In the genomic region with DNA sequence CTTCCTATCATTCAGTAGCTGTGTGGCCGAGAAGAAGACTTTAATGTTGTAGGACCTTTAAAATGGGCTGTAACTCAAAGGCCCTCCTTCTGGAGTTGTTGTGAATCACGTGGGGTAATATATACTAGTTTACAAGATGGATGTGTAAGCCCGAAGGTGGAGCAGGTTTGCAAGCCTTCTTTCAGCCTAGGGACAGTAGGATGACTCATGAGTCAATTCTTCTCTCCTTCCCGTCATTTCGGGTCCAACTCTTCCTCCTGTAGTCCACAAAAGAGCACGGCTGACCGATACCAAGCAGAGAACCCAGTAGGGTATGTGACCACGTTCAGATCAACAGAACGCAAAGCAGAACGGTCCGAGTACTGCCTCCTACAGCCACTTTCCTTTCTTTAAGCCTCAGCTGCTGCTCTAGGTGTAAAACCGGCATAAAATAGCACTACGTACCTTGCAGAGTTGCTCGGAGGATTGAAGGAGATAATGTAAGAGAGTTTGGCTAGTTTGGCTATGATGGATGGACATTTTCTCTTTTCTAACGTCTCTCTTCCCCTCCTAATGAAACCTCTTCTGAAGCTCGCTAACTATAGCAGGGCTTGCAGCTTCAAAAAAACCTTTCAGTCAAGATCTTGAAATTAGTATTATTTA, we compare ENCODE assay signal across 8 cellular contexts. TPM values are rescaled to one million over a fixed set of nuclear protein-coding genes. Genes with fewer than 3 reads are reported as not detected.
A peak's percentile ranks its signal among the peaks of the same experiment; 100 is the strongest.
DNase-seq lines count a peak whose midpoint lies in the region; ATAC-seq, FAIRE-seq and TF ChIP-seq lines count a peak whose summit lies in the region.

No MANE protein-coding gene starts in this region.

- peak overlapping the region; percentile 74 for H3K27ac Mint-ChIP-seq in central memory CD8-positive, alpha-beta T cell (ENCODE audit: low read depth)
- peak overlapping the region; percentile 88 for H3K27ac Mint-ChIP-seq in stimulated activated naive CD8-positive, alpha-beta T cell treated with anti-CD3 and anti-CD28 coated beads, Interleukin-15, Interleukin-2, amounts not matched to agents 100 ng/mL and 50 ng/mL, for 24 hours

- in situ Hi-C loops in GM23248 (cut with MboI) (no loop called here), HepG2 (cut with HindIII; ENCODE audit: extremely low pct_ligation_motif_present, low pct_unique_long_range_greater_than_20kb) (loop anchor here (5.0 kb wide), 1 partner anchor 62 kb away; no protein-coding TSS in a partner anchor)

- H3K9ac ChIP-seq in GM23248 (peak overlapping the region; percentile 42), Loucy (ENCODE audit: low read depth, low read length, poor library complexity, severe bottlenecking) (peak overlapping the region; percentile 81), HepG2 (ENCODE audit: insufficient read depth, low read depth, low read length) (peak overlapping the region; percentile 54)

- H3K27me3 Mint-ChIP-seq in central memory CD8-positive, alpha-beta T cell = no peaks in the 10 kb centered on the region
- H3K27me3 Mint-ChIP-seq in stimulated activated naive CD8-positive, alpha-beta T cell treated with anti-CD3 and anti-CD28 coated beads, Interleukin-15, Interleukin-2, amounts not matched to agents 100 ng/mL and 50 ng/mL, for 24 hours = no peaks in the 10 kb centered on the region

- H3K4me1 ChIP-seq in GM23248 (ENCODE audit: insufficient read depth) (no peaks in the 10 kb centered on the region), Loucy (ENCODE audit: insufficient read depth, low read length, poor library complexity, severe bottlenecking) (peaks cover 33% of the 10 kb centered on the region), HepG2 (ENCODE audit: insufficient read depth, low read length) (peaks cover 34% of the 10 kb centered on the region)

- DNase-seq in GM23248 = peak; percentile 68
- DNase-seq in T-helper 22 cell (ENCODE audit: low read depth) = peak; percentile 42
- DNase-seq in central memory CD8-positive, alpha-beta T cell (ENCODE audit: low spot score in 2 of 2) = peak; percentile 20 to 31
- DNase-seq in HepG2 (ENCODE audit: low spot score) = peak; percentile 58

- BruUV-seq in HepG2 (replicated peaks; lab: Mats Ljungman, UMichigan) = no TSS peak

- H3K4me2 ChIP-seq in GM23248 (ENCODE audit: unreplicated experiment) = peak overlapping the region; percentile 91
- peak overlapping the region; percentile 95 for H3K4me2 ChIP-seq in Loucy (ENCODE audit: low read depth, low read length, poor library complexity, severe bottlenecking)
- H3K4me2 ChIP-seq in HepG2 (ENCODE audit: low read depth, low read length) = peak overlapping the region; percentile 91

- H3K4me3 Mint-ChIP-seq in central memory CD8-positive, alpha-beta T cell = peak overlapping the region; percentile 98
- peak overlapping the region; percentile 87 for H3K4me3 Mint-ChIP-seq in stimulated activated naive CD8-positive, alpha-beta T cell treated with anti-CD3 and anti-CD28 coated beads, Interleukin-15, Interleukin-2, amounts not matched to agents 100 ng/mL and 50 ng/mL, for 24 hours

- no peak for TF ChIP-seq RAD21 in HepG2 (CRISPR knock-in tag; IDR thresholded peaks at IDR 0.05)

- peak overlapping the region; percentile 75 for H3K4me3 ChIP-seq in GM23248
- peak overlapping the region; percentile 77 for H3K4me3 ChIP-seq in Loucy (ENCODE audit: low read length, poor library complexity, severe bottlenecking)
- peak overlapping the region; percentile 89 to 97 (median 95) for H3K4me3 ChIP-seq in HepG2 (replicated peaks in 1 of 3; ENCODE audit: insufficient read depth in 1 of 3, low read depth in 2 of 3, low read length in 3 of 3)

- H3K79me2 ChIP-seq in GM23248 (ENCODE audit: insufficient read depth) (peaks cover 20% of the 10 kb centered on the region), Loucy (ENCODE audit: insufficient read depth, low read length) (peaks cover 37% of the 10 kb centered on the region), HepG2 (ENCODE audit: insufficient read depth, low read length) (peaks cover 33% of the 10 kb centered on the region)

- H3K36me3 ChIP-seq in GM23248 (ENCODE audit: low read depth) (no peaks in the 10 kb centered on the region), Loucy (ENCODE audit: insufficient read depth, low read length) (no peaks in the 10 kb centered on the region), HepG2 (replicated peaks in 1 of 2; ENCODE audit: control insufficient read depth in 1 of 2, insufficient read depth in 2 of 2, low read length in 2 of 2) (no peaks in the 10 kb centered on the region)

- peak; percentile 65 for FAIRE-seq in HepG2 (lab: Jason Lieb, UNC)

- H3K9me3 ChIP-seq in GM23248 (ENCODE audit: low read depth) = no peaks in the 10 kb centered on the region
- H3K9me3 ChIP-seq in Loucy (ENCODE audit: insufficient read depth, low read depth, low read length) = no peaks in the 10 kb centered on the region
- no peaks in the 10 kb centered on the region for H3K9me3 ChIP-seq in HepG2 (ENCODE audit: low read length)

- H4K20me1 ChIP-seq in GM23248 (ENCODE audit: insufficient read depth) (no peaks in the 10 kb centered on the region), Loucy (ENCODE audit: insufficient read depth, low read length, poor library complexity, severe bottlenecking) (peaks cover 7% of the 10 kb centered on the region), HepG2 (ENCODE audit: insufficient read depth, low read length) (no peaks in the 10 kb centered on the region)

- H2AFZ ChIP-seq in GM23248 (peak overlapping the region; percentile 88), Loucy (ENCODE audit: low read length) (peak overlapping the region; percentile 89), HepG2 (ENCODE audit: low read length) (peak overlapping the region; percentile 91)

- ATAC-seq in central memory CD8-positive, alpha-beta T cell (replicated peaks; ENCODE audit: extremely low read depth, poor library complexity, severe bottlenecking) = peak; percentile 40
- peak; percentile 57 for ATAC-seq in HepG2
- ATAC-seq in HG02571 (IDR thresholded peaks at IDR 0.05; ENCODE audit: unreplicated experiment) = no peak

- peaks cover 31% of the 10 kb centered on the region for H3K4me1 Mint-ChIP-seq in central memory CD8-positive, alpha-beta T cell
- peaks cover 30% of the 10 kb centered on the region for H3K4me1 Mint-ChIP-seq in stimulated activated naive CD8-positive, alpha-beta T cell treated with anti-CD3 and anti-CD28 coated beads, Interleukin-15, Interleukin-2, amounts not matched to agents 100 ng/mL and 50 ng/mL, for 24 hours (ENCODE audit: low read depth)

- no peaks in the 10 kb centered on the region for H3K27me3 ChIP-seq in GM23248 (replicated peaks; ENCODE audit: insufficient read depth)
- no peaks in the 10 kb centered on the region for H3K27me3 ChIP-seq in Loucy (ENCODE audit: insufficient read depth, low read length, poor library complexity, severe bottlenecking)
- no peaks in the 10 kb centered on the region; a peak in 1 of 5 replicates for H3K27me3 ChIP-seq in HepG2 (ENCODE audit: control insufficient read depth in 1 of 2, insufficient read depth in 2 of 2, low read length in 2 of 2)

- H3K9me3 Mint-ChIP-seq in central memory CD8-positive, alpha-beta T cell = no peaks in the 10 kb centered on the region
- H3K9me3 Mint-ChIP-seq in stimulated activated naive CD8-positive, alpha-beta T cell treated with anti-CD3 and anti-CD28 coated beads, Interleukin-15, Interleukin-2, amounts not matched to agents 100 ng/mL and 50 ng/mL, for 24 hours = no peaks in the 10 kb centered on the region

- CTCF ChIA-PET in HepG2 (lab: Yijun Ruan, JAX; ENCODE audit: low intra/inter-chr PET ratio, low total read pairs) = interaction anchor here (0.7 kb wide), 1 partner anchor 59 kb away, joined by 3 read pairs; no protein-coding TSS in a partner anchor

- 3 to 4% methylated on average over 16 of the region's 16 CpGs for WGBS in GM23248 (ENCODE audit: low coverage in 1 of 2, low lambda C conversion rate in 2 of 2, missing lambda C conversion rate in 2 of 2), 2 experiments
- WGBS in HepG2 (ENCODE audit: low lambda C conversion rate) = 1% methylated on average over 16 of the region's 16 CpGs

- peak; percentile 28; the same call in 1 of the 2 replicates for TF ChIP-seq CTCF in Loucy (conservative IDR thresholded peaks at IDR 0.05; ENCODE audit: low read length)
- TF ChIP-seq CTCF in HepG2 (CRISPR knock-in tag; IDR thresholded peaks at IDR 0.05) = peak; percentile 28; the same call in 1 of the 2 replicates

- peaks cover 31% of the 10 kb centered on the region for H3K36me3 Mint-ChIP-seq in central memory CD8-positive, alpha-beta T cell (ENCODE audit: insufficient read depth)
- peaks cover 12% of the 10 kb centered on the region for H3K36me3 Mint-ChIP-seq in stimulated activated naive CD8-positive, alpha-beta T cell treated with anti-CD3 and anti-CD28 coated beads, Interleukin-15, Interleukin-2, amounts not matched to agents 100 ng/mL and 50 ng/mL, for 24 hours (ENCODE audit: low read depth)

- no peaks in the 10 kb centered on the region for H3K9me2 ChIP-seq in GM23248 (ENCODE audit: insufficient read depth)
- no peaks in the 10 kb centered on the region for H3K9me2 ChIP-seq in Loucy (replicated peaks; ENCODE audit: low read depth, low read length)

- peak overlapping the region; percentile 25 for H3K27ac ChIP-seq in GM23248
- peak overlapping the region; percentile 61 for H3K27ac ChIP-seq in HepG2 (ENCODE audit: extremely low read length, insufficient read depth, low read length)

- POLR2A ChIA-PET in HepG2 (lab: Yijun Ruan, JAX) = interaction anchor here (0.6 to 3.5 kb wide), 5 partner anchors 13 to 65 kb away, joined by 3 to 23 read pairs (median 4); no protein-coding TSS in a partner anchor

- no peak for TF ChIP-seq EP300 in HepG2 (IDR thresholded peaks at IDR 0.05; ENCODE audit: low read depth in 2 of 2, low read length in 2 of 2)
- no peak for TF ChIP-seq EP300 in HepG2 (CRISPR knock-in tag; IDR thresholded peaks at IDR 0.05; ENCODE audit: borderline replicate concordance)

- intact Hi-C loops in HepG2 (cut with micrococcal nuclease; ENCODE audit: unreplicated experiment) = loop anchor here (1.0 kb wide), 3 partner anchors 16 to 60 kb away; no protein-coding TSS in a partner anchor

- H3F3A ChIP-seq in GM23248 (ENCODE audit: insufficient read depth) = peaks cover 18% of the 10 kb centered on the region
- no peaks in the 10 kb centered on the region for H3F3A ChIP-seq in Loucy (ENCODE audit: low read depth)

- peak; percentile 12 for TF ChIP-seq POLR2A in GM10847 (IDR thresholded peaks at IDR 0.05; ENCODE audit: extremely low read depth, insufficient read length)
- TF ChIP-seq POLR2A in HepG2 (IDR thresholded peaks at IDR 0.05; ENCODE audit: insufficient read depth in 1 of 2, low read depth in 2 of 2, low read length in 2 of 2) = peak in 1 of 2 experiments; percentile 51; a peak in 2 of 4 replicates

RNA-seq across cellular contexts. Expression of a gene that starts 1.3 kb away (rescaled TPM):
- total RNA-seq in GM23248 (2014; rRNA removed; shearing (Covaris generic)) = 4.9 and 12.0 TPM in 2 replicates
- polyA plus RNA-seq in GM23248 (2016; fragmentation: Nextera tagmentation; extraction: Ambion mirVana) = 1.5 and 1.9 TPM in 2 replicates
- total RNA-seq in HepG2 (2016; rRNA removed; fragmentation: Illumina TruSeq; extraction: Trizol) = 16.0 and 21.3 TPM in 2 replicates
- total RNA-seq in HepG2 (2016; cell fraction: cytosol; rRNA removed; fragmentation: Illumina TruSeq; extraction: Trizol; ENCODE audit: low read depth) = 6.2 and 7.7 TPM in 2 replicates
- total RNA-seq in HepG2 (2016; cell fraction: insoluble cytoplasmic fraction; rRNA removed; fragmentation: Illumina TruSeq; extraction: Trizol) = 13.2 and 20.1 TPM in 2 replicates
- 25.5 and 26.0 TPM in 2 replicates for total RNA-seq in HepG2 (2016; cell fraction: membrane; rRNA removed; fragmentation: Illumina TruSeq; extraction: Trizol)
- 9.1 and 10.8 TPM in 2 replicates for total RNA-seq in HepG2 (2016; cell fraction: nucleus; rRNA removed; fragmentation: Illumina TruSeq; extraction: Trizol)
- 15.4 and 15.5 TPM in 2 replicates for polyA plus RNA-seq in HepG2 (2011; rRNA removed)
- polyA plus RNA-seq in HepG2 (2011; cell fraction: cytosol; rRNA removed) = 9.8 and 10.9 TPM in 2 replicates
- polyA plus RNA-seq in HepG2 (2011; cell fraction: nucleus; rRNA removed) = 3.9 and 5.1 TPM in 2 replicates
- polyA plus RNA-seq in HepG2 (2012) = 7.1 and 11.1 TPM in 2 replicates
- 3.6 and 3.9 TPM in 2 replicates for polyA plus RNA-seq in HepG2 (2016; cell fraction: cytosol; fragmentation: Illumina TruSeq; extraction: Trizol; ENCODE audit: low read depth)
- 19.9 and 21.9 TPM in 2 replicates for polyA plus RNA-seq in HepG2 (2016; cell fraction: insoluble cytoplasmic fraction; fragmentation: Illumina TruSeq; extraction: Trizol; ENCODE audit: low read depth)
- polyA plus RNA-seq in HepG2 (2016; cell fraction: membrane; fragmentation: Illumina TruSeq; extraction: Trizol; ENCODE audit: low read depth) = 16.4 and 17.1 TPM in 2 replicates
- polyA plus RNA-seq in HepG2 (2016; cell fraction: nucleus; fragmentation: Illumina TruSeq; extraction: Trizol; ENCODE audit: insufficient read depth, low read depth) = 13.2 and 13.5 TPM in 2 replicates
- 37.6 and 54.4 TPM in 2 replicates for polyA minus RNA-seq in HepG2 (2011; rRNA and poly(A)+ RNA removed; ENCODE audit: low replicate concordance)
- 13.6 and 15.4 TPM in 2 replicates for polyA minus RNA-seq in HepG2 (2011; cell fraction: cytosol; rRNA and poly(A)+ RNA removed)
- 9.4 and 9.9 TPM in 2 replicates for polyA minus RNA-seq in HepG2 (2011; cell fraction: nucleus; rRNA and poly(A)+ RNA removed)
